14 cellular contexts compared by ENCODE assay signal in the genomic region with DNA sequence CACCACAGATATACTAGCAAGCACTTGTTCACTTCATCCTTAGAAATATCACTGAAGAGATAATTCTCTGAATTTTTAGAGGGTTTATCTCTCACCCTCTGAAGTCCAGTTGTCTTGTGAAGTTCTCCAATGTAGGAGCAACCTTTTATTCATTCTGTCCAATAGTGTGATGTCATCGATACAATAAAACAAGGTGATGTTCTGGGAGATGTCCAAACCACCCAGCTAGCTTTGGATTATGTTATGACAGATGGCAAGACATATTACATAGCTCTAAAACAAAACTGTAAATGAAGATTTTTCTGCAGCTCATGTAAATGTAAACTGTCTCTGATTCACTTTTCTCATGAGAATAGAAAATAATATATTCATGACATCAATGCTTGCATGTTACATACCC.
DNase-seq lines count a peak whose midpoint lies in the region; ATAC-seq and TF ChIP-seq lines count a peak whose summit lies in the region.
"Had no signal": no experiment of that assay in that cellular context is flagged by ENCODE, and none has a peak within 500 bp of the region (broad histone marks: within the 10 kb centered on the region; RNA-seq: fewer than 3 reads in every experiment).

No MANE protein-coding gene starts in this region.

- H3K9me2 ChIP-seq in Karpas-422 (replicated peaks; ENCODE audit: insufficient read depth, low read length), result no peaks in the 10 kb centered on the region
- H3K9me2 ChIP-seq in OCI-LY1 (ENCODE audit: low read depth, low read length), result no peaks in the 10 kb centered on the region

- H3K9me3 ChIP-seq in left ventricle myocardium inferior (replicated peaks) (no peaks in the 10 kb centered on the region), Karpas-422 (ENCODE audit: low read length) (no peaks in the 10 kb centered on the region), OCI-LY1 (ENCODE audit: low read length) (no peaks in the 10 kb centered on the region)
- H3K9me3 ChIP-seq: BLaER1 treated with 17β-estradiol and CSF1 and Interleukin-3, amounts not matched to agents 10 nM and 100 nM had no signal

- no peaks in the 10 kb centered on the region for H3K27me3 Mint-ChIP-seq in stimulated activated memory B cell treated with anti-CD40 and anti-IgM and Interleukin-4, amounts not matched to agents 10 μg/mL and 1 μg/mL and 100 μg/mL, for 72 hours
- H3K27me3 Mint-ChIP-seq: CD4-positive, CD25-positive, alpha-beta regulatory T cell had no signal

- H3F3A ChIP-seq in OCI-LY1 (ENCODE audit: insufficient read depth, low read length), result no peaks in the 10 kb centered on the region

- no peaks in the 10 kb centered on the region for H4K20me1 ChIP-seq in Karpas-422 (ENCODE audit: insufficient read depth, low read depth, low read length)
- no peaks in the 10 kb centered on the region for H4K20me1 ChIP-seq in OCI-LY1 (ENCODE audit: insufficient read depth, low read length)
- H4K20me1 ChIP-seq: BLaER1 treated with 17β-estradiol and CSF1 and Interleukin-3, amounts not matched to agents 10 nM and 100 nM had no signal

- TF ChIP-seq CTCF in left ventricle myocardium inferior (IDR thresholded peaks at IDR 0.05; ENCODE audit: borderline replicate concordance) (no peak), OCI-LY1 (IDR thresholded peaks at IDR 0.05; ENCODE audit: low read length) (no peak)

- peaks cover 21% of the 10 kb centered on the region for H3K4me1 ChIP-seq in left ventricle myocardium inferior
- peaks cover 18% of the 10 kb centered on the region for H3K4me1 ChIP-seq in Karpas-422 (ENCODE audit: low read length)
- peaks cover 19% of the 10 kb centered on the region for H3K4me1 ChIP-seq in OCI-LY1 (ENCODE audit: insufficient read depth, low read length, severe bottlenecking)
- H3K4me1 ChIP-seq: BLaER1 treated with 17β-estradiol and CSF1 and Interleukin-3, amounts not matched to agents 10 nM and 100 nM had no signal

- DNase-seq in left ventricle myocardium inferior, result no peak
- DNase-seq in left cardiac atrium, result no peak
- no peak for DNase-seq in Karpas-422
- peak; percentile 25 for DNase-seq in skeletal muscle cell (ENCODE audit: low read depth)
- no peak for DNase-seq in sciatic nerve (ENCODE audit: low spot score)
- DNase-seq: ACHN; CD4-positive, CD25-positive, alpha-beta regulatory T cell; DMS79; GOT3; H9 had no signal

- ATAC-seq in left cardiac atrium (no peak), sciatic nerve (no peak), HG02973 (IDR thresholded peaks at IDR 0.05; ENCODE audit: unreplicated experiment) (no peak)
- ATAC-seq in stimulated activated memory B cell treated with anti-CD40 and anti-IgM and Interleukin-4, amounts not matched to agents 10 μg/mL and 1 μg/mL and 100 μg/mL, for 72 hours, result no peak

- peak overlapping the region; percentile 68; the same call in 1 of the 2 replicates for H2AFZ ChIP-seq in Karpas-422 (ENCODE audit: low read length)
- no peak overlapping the region for H2AFZ ChIP-seq in OCI-LY1 (ENCODE audit: low read length)

- H3K4me3 ChIP-seq in left ventricle myocardium inferior, result no peak overlapping the region
- no peak overlapping the region for H3K4me3 ChIP-seq in Karpas-422 (ENCODE audit: low read length)
- H3K4me3 ChIP-seq in OCI-LY1 (ENCODE audit: low read depth, low read length, poor library complexity, severe bottlenecking), result no peak overlapping the region
- H3K4me3 ChIP-seq in skeletal muscle cell (ENCODE audit: low read depth, low read length), result no peak overlapping the region
- H3K4me3 ChIP-seq: BLaER1 treated with 17β-estradiol and CSF1 and Interleukin-3, amounts not matched to agents 10 nM and 100 nM had no signal

- peak overlapping the region; percentile 38 for H3K4me2 ChIP-seq in Karpas-422 (ENCODE audit: low read depth, low read length, poor library complexity, severe bottlenecking)
- no peak overlapping the region for H3K4me2 ChIP-seq in OCI-LY1 (ENCODE audit: low read length)
- H3K4me2 ChIP-seq: BLaER1 treated with 17β-estradiol and CSF1 and Interleukin-3, amounts not matched to agents 10 nM and 100 nM had no signal

- no peaks in the 10 kb centered on the region for H3K9me3 Mint-ChIP-seq in stimulated activated memory B cell treated with anti-CD40 and anti-IgM and Interleukin-4, amounts not matched to agents 10 μg/mL and 1 μg/mL and 100 μg/mL, for 72 hours
- H3K9me3 Mint-ChIP-seq: H9 had no signal

- no peak overlapping the region for H3K9ac ChIP-seq in Karpas-422 (ENCODE audit: low read length)
- no peak overlapping the region for H3K9ac ChIP-seq in OCI-LY1 (ENCODE audit: low read length)
- H3K9ac ChIP-seq: BLaER1 treated with 17β-estradiol and CSF1 and Interleukin-3, amounts not matched to agents 10 nM and 100 nM had no signal

- H3K27me3 ChIP-seq in left ventricle myocardium inferior (ENCODE audit: low read depth) (no peaks in the 10 kb centered on the region), Karpas-422 (ENCODE audit: low read length) (no peaks in the 10 kb centered on the region), OCI-LY1 (ENCODE audit: insufficient read depth, low read length) (no peaks in the 10 kb centered on the region)
- H3K27me3 ChIP-seq: BLaER1 treated with 17β-estradiol and CSF1 and Interleukin-3, amounts not matched to agents 10 nM and 100 nM had no signal

- no peaks in the 10 kb centered on the region for H3K36me3 Mint-ChIP-seq in stimulated activated memory B cell treated with anti-CD40 and anti-IgM and Interleukin-4, amounts not matched to agents 10 μg/mL and 1 μg/mL and 100 μg/mL, for 72 hours
- H3K36me3 Mint-ChIP-seq: CD4-positive, CD25-positive, alpha-beta regulatory T cell had no signal

- H3K4me1 Mint-ChIP-seq in stimulated activated memory B cell treated with anti-CD40 and anti-IgM and Interleukin-4, amounts not matched to agents 10 μg/mL and 1 μg/mL and 100 μg/mL, for 72 hours, result no peaks in the 10 kb centered on the region
- H3K4me1 Mint-ChIP-seq: CD4-positive, CD25-positive, alpha-beta regulatory T cell had no signal

- no peak overlapping the region for H3K27ac Mint-ChIP-seq in stimulated activated memory B cell treated with anti-CD40 and anti-IgM and Interleukin-4, amounts not matched to agents 10 μg/mL and 1 μg/mL and 100 μg/mL, for 72 hours
- H3K27ac Mint-ChIP-seq: CD4-positive, CD25-positive, alpha-beta regulatory T cell; H9 had no signal

- H3K4me3 Mint-ChIP-seq in stimulated activated memory B cell treated with anti-CD40 and anti-IgM and Interleukin-4, amounts not matched to agents 10 μg/mL and 1 μg/mL and 100 μg/mL, for 72 hours, result no peak overlapping the region
- H3K4me3 Mint-ChIP-seq: CD4-positive, CD25-positive, alpha-beta regulatory T cell; H9 had no signal

- intact Hi-C loops in left ventricle myocardium inferior (cut with micrococcal nuclease) (no loop called here), left cardiac atrium (cut with DNase I) (loop anchor here in 1 of 2 donors (10.0 kb wide), 1 partner anchor 109 kb away; no protein-coding TSS in a partner anchor), sciatic nerve (cut with DNase I) (no loop called here)

- H3K36me3 ChIP-seq in left ventricle myocardium inferior, result no peaks in the 10 kb centered on the region
- H3K36me3 ChIP-seq in Karpas-422 (ENCODE audit: insufficient read depth, low read length), result no peaks in the 10 kb centered on the region
- no peaks in the 10 kb centered on the region for H3K36me3 ChIP-seq in OCI-LY1 (ENCODE audit: insufficient read depth, low read length)
- H3K36me3 ChIP-seq: BLaER1 treated with 17β-estradiol and CSF1 and Interleukin-3, amounts not matched to agents 10 nM and 100 nM had no signal

- H3K79me2 ChIP-seq in Karpas-422 (ENCODE audit: low read length) (no peaks in the 10 kb centered on the region), OCI-LY1 (ENCODE audit: insufficient read depth, low read length) (no peaks in the 10 kb centered on the region)

- H3K27ac ChIP-seq in left ventricle myocardium inferior (replicated peaks), result peak overlapping the region; percentile 83
- peak overlapping the region; percentile 43 for H3K27ac ChIP-seq in Karpas-422 (ENCODE audit: low read length)
- peak overlapping the region; percentile 64 for H3K27ac ChIP-seq in OCI-LY1 (ENCODE audit: low read depth, low read length, poor library complexity, severe bottlenecking)
- H3K27ac ChIP-seq: BLaER1 treated with 17β-estradiol and CSF1 and Interleukin-3, amounts not matched to agents 10 nM and 100 nM had no signal
